Comparison of ENCODE assay signal across 25 cellular contexts in the genomic region with DNA sequence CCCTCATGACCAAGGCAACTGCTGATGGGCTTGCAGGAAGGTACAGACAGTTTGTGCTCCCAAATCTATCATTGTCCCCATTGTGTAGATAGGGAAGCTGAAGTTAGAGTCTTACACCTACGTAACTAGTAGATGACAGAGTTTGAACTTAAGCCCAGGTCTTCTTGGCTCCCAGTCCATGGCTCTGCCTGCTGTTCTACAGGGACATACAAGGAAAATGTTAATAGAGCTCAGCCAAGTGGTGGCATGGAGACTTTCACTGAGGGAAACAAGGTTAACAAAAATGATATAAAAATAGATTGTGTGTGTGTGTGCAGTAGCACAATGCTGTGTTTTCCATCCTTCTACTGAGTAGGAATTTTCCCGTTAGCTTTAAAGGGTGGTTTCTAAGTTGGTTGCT.
"Had no signal": no experiment of that assay in that cellular context is flagged by ENCODE, and none has a peak within 500 bp of the region (broad histone marks: within the 10 kb centered on the region; RNA-seq: fewer than 3 reads in every experiment).

No MANE protein-coding gene starts in this region.

- H3K4me1 ChIP-seq: pancreas, prostate gland, right lobe of liver, stomach, thyroid gland, tibial nerve, upper lobe of left lung, vagina had no signal

- ATAC-seq: naive thymus-derived CD8-positive, alpha-beta T cell; natural killer cell treated with Interleukin-12 subunit alpha and Interleukin-12 subunit beta and Interleukin-15 and Interleukin-18, amount 100 ng/mL, for 72 hours; pancreas; right cardiac atrium; right lobe of liver; stimulated activated effector memory CD8-positive, alpha-beta T cell treated with anti-CD3 and anti-CD28 coated beads, Interleukin-12 subunit alpha, Interleukin-12 subunit beta, amount 100 ng/mL, for 72 hours; stimulated activated naive B cell treated with anti-CD40 and anti-IgM and Interleukin-4, amounts not matched to agents 10 μg/mL and 1 μg/mL and 100 μg/mL, for 72 hours had no signal

- DNase-seq: naive B cell; naive thymus-derived CD8-positive, alpha-beta T cell; nephron progenitor cell; nucleus accumbens; pancreas; right cardiac atrium; right lobe of liver; stimulated activated CD4-positive, alpha-beta T cell treated with anti-CD3 and anti-CD28 coated beads, Interleukin-15, amount 100 ng/mL, for 24 hours; stimulated activated CD4-positive, alpha-beta T cell treated with anti-CD3 and anti-CD28 coated beads, Interleukin-2, amount 100 ng/mL, for 24 hours; stimulated activated CD4-positive, alpha-beta T cell treated with anti-CD3 and anti-CD28 coated beads, Interleukin-2, amount 100 ng/mL, for 48 hours; stimulated activated CD4-positive, alpha-beta T cell treated with anti-CD3 and anti-CD28 coated beads, Interleukin-4, amount 100 ng/mL, for 24 hours; stimulated activated naive B cell treated with anti-CD40 and anti-IgM and Interleukin-4, amounts not matched to agents 10 μg/mL and 1 μg/mL and 100 μg/mL, for 72 hours; stimulated activated naive CD4-positive, alpha-beta T cell treated with Interleukin-2 at 50 U/mL for 16 hours; stomach; thyroid gland; trophoblast cell; upper lobe of left lung had no signal

- H3K36me3 ChIP-seq: neutrophil, pancreas, prostate gland, right lobe of liver, stomach, thoracic aorta, thyroid gland, tibial nerve, upper lobe of left lung, vagina had no signal

- H3K4me3 ChIP-seq: pancreas, prostate gland, right lobe of liver, skin epidermis, stomach, thoracic aorta, thyroid gland, tibial nerve, upper lobe of left lung, vagina had no signal

- H3K9me3 ChIP-seq: neutrophil, pancreas, prostate gland, right lobe of liver, thoracic aorta, thyroid gland, tibial nerve, upper lobe of left lung, vagina had no signal

- H3K27me3 ChIP-seq: neutrophil, right lobe of liver, thyroid gland, upper lobe of left lung, vagina had no signal

- H3K27ac ChIP-seq: neutrophil, pancreas, prostate gland, right lobe of liver, skin epidermis, stomach, thoracic aorta, thyroid gland, tibial nerve, upper lobe of left lung, vagina had no signal
